In genomic region chr1:54671985-54672608, GRCh38 we compare ENCODE assay signal across 8 cellular contexts. TPM values are rescaled to one million over a fixed set of nuclear protein-coding genes. Genes with fewer than 3 reads are reported as not detected.
DNase-seq lines count a peak whose midpoint lies in the region; ATAC-seq and TF ChIP-seq lines count a peak whose summit lies in the region.

No MANE protein-coding gene starts in this region.

- no peak for TF ChIP-seq POLR2A in ovary (IDR thresholded peaks at IDR 0.05)

- H2AFZ ChIP-seq in OCI-LY1 (ENCODE audit: low read length) = no peak overlapping the region
- no peak overlapping the region for H2AFZ ChIP-seq in fibroblast of lung (ENCODE audit: low read length)

- no peaks in the 10 kb centered on the region for H3K9me3 ChIP-seq in OCI-LY1 (ENCODE audit: low read length)
- H3K9me3 ChIP-seq in fibroblast of lung (ENCODE audit: control insufficient read depth, insufficient read depth, low read depth, low read length) = no peaks in the 10 kb centered on the region
- no peaks in the 10 kb centered on the region for H3K9me3 ChIP-seq in psoas muscle
- H3K9me3 ChIP-seq in ovary = no peaks in the 10 kb centered on the region

- DNase-seq in NCI-H2081 (lab: John Stamatoyannopoulos, UW) (peak; percentile 36 to 60), NCI-H2081 treated with DMSO at 0.1 percent for 48 hours (lab: John Stamatoyannopoulos, UW) (no peak), HS-5 (ENCODE audit: low read depth) (peak; percentile 18), fibroblast of lung (ENCODE audit: low read depth in 2 of 2) (peak; percentile 36 to 47), psoas muscle (no peak), ovary (no peak)
- peak; percentile 84 for DNase-seq in activated CD8-positive, alpha-beta memory T cell treated with anti-CD3 and anti-CD28 coated beads, Interleukin-2, amount 50 U/mL, for 48 hours

- H3K79me2 ChIP-seq in OCI-LY1 (ENCODE audit: insufficient read depth, low read length) (no peaks in the 10 kb centered on the region), fibroblast of lung (ENCODE audit: control insufficient read depth, insufficient read depth, low read length) (no peaks in the 10 kb centered on the region)

- H3K27ac ChIP-seq in OCI-LY1 (ENCODE audit: low read depth, low read length, poor library complexity, severe bottlenecking) (no peak overlapping the region), fibroblast of lung (ENCODE audit: insufficient read depth, low read length) (no peak overlapping the region), psoas muscle (no peak overlapping the region), ovary (no peak overlapping the region)

- no peaks in the 10 kb centered on the region for H3K4me1 ChIP-seq in OCI-LY1 (ENCODE audit: insufficient read depth, low read length, severe bottlenecking)
- H3K4me1 ChIP-seq in fibroblast of lung (ENCODE audit: control insufficient read depth, extremely low read depth, insufficient read depth, low read length) = no peaks in the 10 kb centered on the region
- no peaks in the 10 kb centered on the region for H3K4me1 ChIP-seq in psoas muscle
- no peaks in the 10 kb centered on the region for H3K4me1 ChIP-seq in ovary (ENCODE audit: insufficient read depth)

- H3K9ac ChIP-seq in OCI-LY1 (ENCODE audit: low read length) (no peak overlapping the region), fibroblast of lung (ENCODE audit: insufficient read depth, low read length) (no peak overlapping the region)

- H3K4me2 ChIP-seq in OCI-LY1 (ENCODE audit: low read length) = no peak overlapping the region
- H3K4me2 ChIP-seq in fibroblast of lung (ENCODE audit: extremely low read depth, insufficient read depth, low read length) = no peak overlapping the region

- peak; percentile 86 for TF ChIP-seq CTCF in OCI-LY1 (IDR thresholded peaks at IDR 0.05; ENCODE audit: low read length)
- TF ChIP-seq CTCF in fibroblast of lung (conservative IDR thresholded peaks at IDR 0.05 in 1 of 2, IDR thresholded peaks at IDR 0.05 in 1 of 2; ENCODE audit: low read depth in 1 of 2, low read length in 2 of 2) = peak; percentile 91 to 94
- TF ChIP-seq CTCF in psoas muscle (IDR thresholded peaks at IDR 0.05) = peak; percentile 47
- no peak for TF ChIP-seq CTCF in ovary (IDR thresholded peaks at IDR 0.05)

- TF ChIP-seq EP300 in ovary (IDR thresholded peaks at IDR 0.05) = no peak

- H3K9me2 ChIP-seq in OCI-LY1 (ENCODE audit: low read depth, low read length) = no peaks in the 10 kb centered on the region

- ATAC-seq in psoas muscle = peak in 2 of 4 donors; percentile 26 to 54

- H3K36me3 ChIP-seq in OCI-LY1 (ENCODE audit: insufficient read depth, low read length) = no peaks in the 10 kb centered on the region
- no peaks in the 10 kb centered on the region for H3K36me3 ChIP-seq in fibroblast of lung (ENCODE audit: control insufficient read depth, insufficient read depth, low read length)
- H3K36me3 ChIP-seq in psoas muscle (ENCODE audit: insufficient read depth in 1 of 2, low read depth in 1 of 2) = peaks cover 0 to 39% of the 10 kb centered on the region in 2 donors
- no peaks in the 10 kb centered on the region for H3K36me3 ChIP-seq in ovary

- intact Hi-C loops in psoas muscle (cut with DNase I) (loop anchor here in 1 of 2 donors (5.0 kb wide), 1 partner anchor 140 kb away; no protein-coding TSS in a partner anchor), ovary (cut with DNase I) (no loop called here)

- H3K4me3 ChIP-seq in OCI-LY1 (ENCODE audit: low read depth, low read length, poor library complexity, severe bottlenecking) (no peak overlapping the region), fibroblast of lung (replicated peaks in 1 of 4; ENCODE audit: control extremely low read depth in 1 of 4, insufficient read depth in 1 of 4, low read depth in 3 of 4, low read length in 4 of 4) (no peak overlapping the region), psoas muscle (no peak overlapping the region), ovary (no peak overlapping the region)

- H3K27me3 ChIP-seq in OCI-LY1 (ENCODE audit: insufficient read depth, low read length) (no peaks in the 10 kb centered on the region), fibroblast of lung (ENCODE audit: control insufficient read depth, insufficient read depth, low read length) (no peaks in the 10 kb centered on the region), psoas muscle (ENCODE audit: insufficient read depth in 3 of 3, low read length in 2 of 3) (no peaks in the 10 kb centered on the region), ovary (no peaks in the 10 kb centered on the region)

- 64 to 68% (median 68%) methylated on average over 6 of the region's 6 CpGs for WGBS in psoas muscle, 3 donors
- 65 to 71% (median 70%) methylated on average over 6 of the region's 6 CpGs for WGBS in ovary, 3 donors

- no peaks in the 10 kb centered on the region for H3F3A ChIP-seq in OCI-LY1 (ENCODE audit: insufficient read depth, low read length)

- H4K20me1 ChIP-seq in OCI-LY1 (ENCODE audit: insufficient read depth, low read length) (no peaks in the 10 kb centered on the region), fibroblast of lung (ENCODE audit: control insufficient read depth, extremely low read depth, insufficient read depth, low read length) (no peaks in the 10 kb centered on the region)

RNA-seq across cellular contexts. Expression of gene MROH7, which starts 30.5 kb away (rescaled TPM):
- total RNA-seq in fibroblast of lung (under 0.01 and 0.33 TPM in 2 replicates), psoas muscle (1 to 10 TPM; 1.1 to 7.0 (median 1.8) TPM), ovary (10 to 100 TPM in 3 of 7 donors, 1 to 10 TPM in 4; 4.6 to 20.9 (median 9.7) TPM)
- polyA plus RNA-seq in fibroblast of lung (0.01 TPM in 1 of 2 replicates, not detected in the other), psoas muscle (under 1 TPM; 0.05 to 0.48 (median 0.23) TPM), ovary (1 to 10 TPM; 3.1 to 3.4 TPM)
- not detected in 2 replicates for polyA plus RNA-seq in fibroblast of lung (2012)
- polyA minus RNA-seq in fibroblast of lung (ENCODE audit: low replicate concordance) = not detected in 2 replicates

RNA-seq across cellular contexts. Expression of gene TTC4, which starts 43.6 kb away (rescaled TPM):
- total RNA-seq in fibroblast of lung = 18.2 and 19.3 TPM in 2 replicates
- 19.8 and 30.5 TPM in 2 replicates for polyA plus RNA-seq in fibroblast of lung
- 21.5 and 26.6 TPM in 2 replicates for polyA plus RNA-seq in fibroblast of lung (2012)
- 13.8 and 24.0 TPM in 2 replicates for polyA minus RNA-seq in fibroblast of lung (ENCODE audit: low replicate concordance)
- 10 to 100 TPM; 27.2 to 41.4 (median 35.0) TPM for total RNA-seq in psoas muscle
- 10 to 100 TPM; 25.0 to 58.9 (median 55.2) TPM for polyA plus RNA-seq in psoas muscle
- total RNA-seq in ovary = 10 to 100 TPM; 15.4 to 26.2 (median 19.9) TPM
- 10 to 100 TPM; 12.6 to 29.9 TPM for polyA plus RNA-seq in ovary

RNA-seq across cellular contexts. Expression of gene FAM151A, which starts 48.8 kb away (rescaled TPM):
- total RNA-seq in fibroblast of lung = not detected in 2 replicates
- not detected in 2 replicates for polyA plus RNA-seq in fibroblast of lung
- polyA plus RNA-seq in fibroblast of lung (2012) = not detected in 2 replicates
- not detected in 2 replicates for polyA minus RNA-seq in fibroblast of lung (ENCODE audit: low replicate concordance)
- total RNA-seq in psoas muscle = not detected
- under 1 TPM in 2 of 3 donors, not detected in 1; 0.05 to 0.07 TPM for polyA plus RNA-seq in psoas muscle
- total RNA-seq in ovary = not detected
- under 1 TPM in 1 of 2 donors, not detected in 1; 0.06 TPM for polyA plus RNA-seq in ovary

Comparison
In these comparisons a context has a peak if more than half of its experiments do, and no peak if none do; other contexts are left out.
1. DNase-seq: peak in NCI-H2081 (2 of 2), HS-5 (single experiment), activated CD8-positive, alpha-beta memory T cell treated with anti-CD3 and anti-CD28 coated beads, Interleukin-2, amount 50 U/mL, for 48 hours (single experiment) and fibroblast of lung (2 of 2); none in NCI-H2081 treated with DMSO at 0.1 percent for 48 hours (single experiment), psoas muscle (0 of 2) and ovary (0 of 5).
2. CTCF ChIP-seq: peak in OCI-LY1 (single experiment), fibroblast of lung (2 of 2) and psoas muscle (single experiment); none in ovary (0 of 3).